In the genomic region with DNA sequence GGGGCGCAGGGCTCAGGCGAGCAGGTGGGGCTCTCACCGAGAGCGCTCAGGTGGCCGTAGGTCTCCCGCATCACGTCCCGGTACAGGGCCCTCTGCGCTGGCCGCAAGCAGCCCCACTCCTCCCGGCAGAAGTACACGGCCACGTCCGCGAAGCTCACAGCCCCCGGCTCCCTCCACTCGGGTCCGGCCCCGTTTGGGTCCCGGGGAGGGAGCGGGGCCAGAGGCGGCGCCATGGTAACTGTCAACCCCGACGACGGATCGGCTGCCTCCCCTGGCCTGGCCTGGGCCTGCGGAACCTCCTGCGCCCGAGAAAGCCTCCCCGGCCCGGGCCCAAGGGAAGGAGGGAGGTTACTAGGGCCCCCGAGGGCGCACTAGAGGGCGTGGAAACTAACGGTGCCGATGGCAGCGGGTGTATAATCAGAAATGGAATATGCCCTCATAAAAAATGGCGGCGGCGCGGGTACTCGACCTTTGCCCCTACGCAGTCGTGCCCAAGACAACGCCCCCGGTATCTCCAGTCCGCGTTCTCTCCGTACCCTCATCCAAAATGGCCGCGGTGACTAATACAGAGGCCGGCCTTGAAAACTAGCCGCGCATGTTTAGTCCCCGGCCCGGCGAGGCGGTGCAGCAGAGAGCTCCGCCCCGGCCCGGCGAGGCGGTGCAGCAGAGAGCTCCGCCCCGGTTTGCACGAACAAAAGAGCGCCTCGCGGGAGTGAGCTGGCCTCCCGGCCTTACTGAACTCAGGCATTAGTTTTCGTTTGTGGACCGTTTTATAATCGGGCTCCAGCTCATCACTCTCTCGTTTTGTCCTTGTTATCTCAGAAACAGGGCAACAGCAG, we compare ENCODE assay signal across 1 cellular context.
TF ChIP-seq lines count a peak whose summit lies in the region.

Gene ZNF764, minus strand, starts transcription at position 425 of the 839 bp plus-strand sequence. Its CDS starts 192 bp downstream, at position 233.

TF ChIP-seq in HepG2, 621 proteins besides CTCF, POLR2A, EP300 and RAD21 (continued from another document and continues in another):
- peak; percentile 94 for TF ChIP-seq ZNF639 (CRISPR knock-in tag; conservative IDR thresholded peaks at IDR 0.05)
- no peak for TF ChIP-seq GPN1 (CRISPR knock-in tag; IDR thresholded peaks at IDR 0.05; ENCODE audit: borderline replicate concordance)
- TF ChIP-seq REPIN1 (CRISPR knock-in tag; IDR thresholded peaks at IDR 0.05; ENCODE audit: borderline replicate concordance, low read depth): 0 out of 2 replicates have a peak, but pooled peaks have one; percentile 33
- peak; percentile 93; the same call in 1 of the 2 replicates for TF ChIP-seq KLF12 (CRISPR knock-in tag; IDR thresholded peaks at IDR 0.05; ENCODE audit: borderline replicate concordance)
- peak; percentile 75 for TF ChIP-seq FOXA3 (CRISPR knock-in tag; IDR thresholded peaks at IDR 0.05)
- TF ChIP-seq, protein P1, sequence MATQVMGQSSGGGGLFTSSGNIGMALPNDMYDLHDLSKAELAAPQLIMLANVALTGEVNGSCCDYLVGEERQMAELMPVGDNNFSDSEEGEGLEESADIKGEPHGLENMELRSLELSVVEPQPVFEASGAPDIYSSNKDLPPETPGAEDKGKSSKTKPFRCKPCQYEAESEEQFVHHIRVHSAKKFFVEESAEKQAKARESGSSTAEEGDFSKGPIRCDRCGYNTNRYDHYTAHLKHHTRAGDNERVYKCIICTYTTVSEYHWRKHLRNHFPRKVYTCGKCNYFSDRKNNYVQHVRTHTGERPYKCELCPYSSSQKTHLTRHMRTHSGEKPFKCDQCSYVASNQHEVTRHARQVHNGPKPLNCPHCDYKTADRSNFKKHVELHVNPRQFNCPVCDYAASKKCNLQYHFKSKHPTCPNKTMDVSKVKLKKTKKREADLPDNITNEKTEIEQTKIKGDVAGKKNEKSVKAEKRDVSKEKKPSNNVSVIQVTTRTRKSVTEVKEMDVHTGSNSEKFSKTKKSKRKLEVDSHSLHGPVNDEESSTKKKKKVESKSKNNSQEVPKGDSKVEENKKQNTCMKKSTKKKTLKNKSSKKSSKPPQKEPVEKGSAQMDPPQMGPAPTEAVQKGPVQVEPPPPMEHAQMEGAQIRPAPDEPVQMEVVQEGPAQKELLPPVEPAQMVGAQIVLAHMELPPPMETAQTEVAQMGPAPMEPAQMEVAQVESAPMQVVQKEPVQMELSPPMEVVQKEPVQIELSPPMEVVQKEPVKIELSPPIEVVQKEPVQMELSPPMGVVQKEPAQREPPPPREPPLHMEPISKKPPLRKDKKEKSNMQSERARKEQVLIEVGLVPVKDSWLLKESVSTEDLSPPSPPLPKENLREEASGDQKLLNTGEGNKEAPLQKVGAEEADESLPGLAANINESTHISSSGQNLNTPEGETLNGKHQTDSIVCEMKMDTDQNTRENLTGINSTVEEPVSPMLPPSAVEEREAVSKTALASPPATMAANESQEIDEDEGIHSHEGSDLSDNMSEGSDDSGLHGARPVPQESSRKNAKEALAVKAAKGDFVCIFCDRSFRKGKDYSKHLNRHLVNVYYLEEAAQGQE (IDR thresholded peaks at IDR 0.05; ENCODE audit: borderline replicate concordance in 1 of 2, low read depth in 1 of 2, low read length in 2 of 2): no peak
- TF ChIP-seq, protein P2, sequence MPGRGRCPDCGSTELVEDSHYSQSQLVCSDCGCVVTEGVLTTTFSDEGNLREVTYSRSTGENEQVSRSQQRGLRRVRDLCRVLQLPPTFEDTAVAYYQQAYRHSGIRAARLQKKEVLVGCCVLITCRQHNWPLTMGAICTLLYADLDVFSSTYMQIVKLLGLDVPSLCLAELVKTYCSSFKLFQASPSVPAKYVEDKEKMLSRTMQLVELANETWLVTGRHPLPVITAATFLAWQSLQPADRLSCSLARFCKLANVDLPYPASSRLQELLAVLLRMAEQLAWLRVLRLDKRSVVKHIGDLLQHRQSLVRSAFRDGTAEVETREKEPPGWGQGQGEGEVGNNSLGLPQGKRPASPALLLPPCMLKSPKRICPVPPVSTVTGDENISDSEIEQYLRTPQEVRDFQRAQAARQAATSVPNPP (CRISPR knock-in tag; IDR thresholded peaks at IDR 0.05): peak; percentile 74; the same call in 1 of the 2 replicates
- TF ChIP-seq MAZ (IDR thresholded peaks at IDR 0.05; ENCODE audit: borderline replicate concordance, low read depth, low read length): 0 out of 2 replicates have a peak, but pooled peaks have one; percentile 36
- TF ChIP-seq MAZ (CRISPR knock-in tag; IDR thresholded peaks at IDR 0.05; ENCODE audit: low read depth): peak; percentile 69
- TF ChIP-seq, protein P3, sequence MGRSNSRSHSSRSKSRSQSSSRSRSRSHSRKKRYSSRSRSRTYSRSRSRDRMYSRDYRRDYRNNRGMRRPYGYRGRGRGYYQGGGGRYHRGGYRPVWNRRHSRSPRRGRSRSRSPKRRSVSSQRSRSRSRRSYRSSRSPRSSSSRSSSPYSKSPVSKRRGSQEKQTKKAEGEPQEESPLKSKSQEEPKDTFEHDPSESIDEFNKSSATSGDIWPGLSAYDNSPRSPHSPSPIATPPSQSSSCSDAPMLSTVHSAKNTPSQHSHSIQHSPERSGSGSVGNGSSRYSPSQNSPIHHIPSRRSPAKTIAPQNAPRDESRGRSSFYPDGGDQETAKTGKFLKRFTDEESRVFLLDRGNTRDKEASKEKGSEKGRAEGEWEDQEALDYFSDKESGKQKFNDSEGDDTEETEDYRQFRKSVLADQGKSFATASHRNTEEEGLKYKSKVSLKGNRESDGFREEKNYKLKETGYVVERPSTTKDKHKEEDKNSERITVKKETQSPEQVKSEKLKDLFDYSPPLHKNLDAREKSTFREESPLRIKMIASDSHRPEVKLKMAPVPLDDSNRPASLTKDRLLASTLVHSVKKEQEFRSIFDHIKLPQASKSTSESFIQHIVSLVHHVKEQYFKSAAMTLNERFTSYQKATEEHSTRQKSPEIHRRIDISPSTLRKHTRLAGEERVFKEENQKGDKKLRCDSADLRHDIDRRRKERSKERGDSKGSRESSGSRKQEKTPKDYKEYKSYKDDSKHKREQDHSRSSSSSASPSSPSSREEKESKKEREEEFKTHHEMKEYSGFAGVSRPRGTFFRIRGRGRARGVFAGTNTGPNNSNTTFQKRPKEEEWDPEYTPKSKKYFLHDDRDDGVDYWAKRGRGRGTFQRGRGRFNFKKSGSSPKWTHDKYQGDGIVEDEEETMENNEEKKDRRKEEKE (IDR thresholded peaks at IDR 0.05): no peak
- TF ChIP-seq ZNF616 (CRISPR knock-in tag; IDR thresholded peaks at IDR 0.05; ENCODE audit: low read depth): peak; percentile 69; the same call in 1 of the 2 replicates
- no peak; the same call in none of the 2 replicates for TF ChIP-seq BCL3 (CRISPR knock-in tag; IDR thresholded peaks at IDR 0.05)
- TF ChIP-seq ZNF33B (CRISPR knock-in tag; IDR thresholded peaks at IDR 0.05): peak; percentile 56
- 0 out of 2 replicates have a peak, but pooled peaks have one; percentile 50 for TF ChIP-seq CC2D1A (CRISPR knock-in tag; IDR thresholded peaks at IDR 0.05)
- 0 out of 2 replicates have a peak, but pooled peaks have one; percentile 38 for TF ChIP-seq ZNF569 (CRISPR knock-in tag; IDR thresholded peaks at IDR 0.05; ENCODE audit: borderline replicate concordance)
- TF ChIP-seq NR2F1 (CRISPR knock-in tag; IDR thresholded peaks at IDR 0.05): peak; percentile 62 to 91
- TF ChIP-seq, protein P4, sequence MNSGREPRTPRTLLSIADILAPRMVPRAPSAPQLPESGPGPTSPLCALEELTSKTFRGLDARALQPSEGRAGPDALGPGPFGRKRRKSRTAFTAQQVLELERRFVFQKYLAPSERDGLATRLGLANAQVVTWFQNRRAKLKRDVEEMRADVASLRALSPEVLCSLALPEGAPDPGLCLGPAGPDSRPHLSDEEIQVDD (CRISPR knock-in tag; IDR thresholded peaks at IDR 0.05; ENCODE audit: borderline replicate concordance): no peak
- no peak for TF ChIP-seq ZNF256 (CRISPR knock-in tag; conservative IDR thresholded peaks at IDR 0.05)
- peak; percentile 80 for TF ChIP-seq HNF4A (CRISPR knock-in tag; IDR thresholded peaks at IDR 0.05)
- TF ChIP-seq ETS1 (CRISPR knock-in tag; IDR thresholded peaks at IDR 0.05): no peak
- TF ChIP-seq ZNF446 (CRISPR knock-in tag; IDR thresholded peaks at IDR 0.05): peak; percentile 94
- no peak for TF ChIP-seq PRPF4 (IDR thresholded peaks at IDR 0.05; ENCODE audit: low read depth, low read length, poor library complexity, severe bottlenecking)
- peak; percentile 44 for TF ChIP-seq AGO1 (IDR thresholded peaks at IDR 0.05; ENCODE audit: low read depth, low read length, poor library complexity, severe bottlenecking)
- peak; percentile 48; the same call in 1 of the 2 replicates for TF ChIP-seq SOX5 (CRISPR knock-in tag; IDR thresholded peaks at IDR 0.05; ENCODE audit: borderline replicate concordance)
- no peak; the same call in 1 of the 2 replicates for TF ChIP-seq TP53 (CRISPR knock-in tag; conservative IDR thresholded peaks at IDR 0.05)
- TF ChIP-seq, protein P5, sequence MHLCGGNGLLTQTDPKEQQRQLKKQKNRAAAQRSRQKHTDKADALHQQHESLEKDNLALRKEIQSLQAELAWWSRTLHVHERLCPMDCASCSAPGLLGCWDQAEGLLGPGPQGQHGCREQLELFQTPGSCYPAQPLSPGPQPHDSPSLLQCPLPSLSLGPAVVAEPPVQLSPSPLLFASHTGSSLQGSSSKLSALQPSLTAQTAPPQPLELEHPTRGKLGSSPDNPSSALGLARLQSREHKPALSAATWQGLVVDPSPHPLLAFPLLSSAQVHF (CRISPR knock-in tag; IDR thresholded peaks at IDR 0.05): peak; percentile 65; the same call in 1 of the 2 replicates
- TF ChIP-seq IRX3 (CRISPR knock-in tag; IDR thresholded peaks at IDR 0.05; ENCODE audit: borderline replicate concordance, low read depth): no peak; the same call in 1 of the 2 replicates
- peak; percentile 82; the same call in 1 of the 2 replicates for TF ChIP-seq MEF2D (CRISPR knock-in tag; IDR thresholded peaks at IDR 0.05)
- no peak for TF ChIP-seq ZSCAN30 (CRISPR knock-in tag; IDR thresholded peaks at IDR 0.05)
- TF ChIP-seq, protein P6, sequence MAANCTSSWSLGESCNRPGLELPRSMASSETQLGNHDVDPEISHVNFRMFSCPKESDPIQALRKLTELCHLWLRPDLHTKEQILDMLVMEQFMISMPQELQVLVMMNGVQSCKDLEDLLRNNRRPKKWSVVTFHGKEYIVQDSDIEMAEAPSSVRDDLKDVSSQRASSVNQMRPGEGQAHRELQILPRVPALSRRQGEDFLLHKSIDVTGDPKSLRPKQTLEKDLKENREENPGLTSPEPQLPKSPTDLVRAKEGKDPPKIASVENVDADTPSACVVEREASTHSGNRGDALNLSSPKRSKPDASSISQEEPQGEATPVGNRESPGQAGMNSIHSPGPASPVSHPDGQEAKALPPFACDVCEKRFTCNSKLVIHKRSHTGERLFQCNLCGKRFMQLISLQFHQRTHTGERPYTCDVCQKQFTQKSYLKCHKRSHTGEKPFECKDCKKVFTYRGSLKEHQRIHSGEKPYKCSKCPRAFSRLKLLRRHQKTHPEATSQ (CRISPR knock-in tag; IDR thresholded peaks at IDR 0.05; ENCODE audit: borderline replicate concordance): no peak
- no peak for TF ChIP-seq NKX3-1 (CRISPR knock-in tag; IDR thresholded peaks at IDR 0.05)
- no peak for TF ChIP-seq ZNF367 (CRISPR knock-in tag; IDR thresholded peaks at IDR 0.05; ENCODE audit: borderline replicate concordance)
- TF ChIP-seq, protein P7, sequence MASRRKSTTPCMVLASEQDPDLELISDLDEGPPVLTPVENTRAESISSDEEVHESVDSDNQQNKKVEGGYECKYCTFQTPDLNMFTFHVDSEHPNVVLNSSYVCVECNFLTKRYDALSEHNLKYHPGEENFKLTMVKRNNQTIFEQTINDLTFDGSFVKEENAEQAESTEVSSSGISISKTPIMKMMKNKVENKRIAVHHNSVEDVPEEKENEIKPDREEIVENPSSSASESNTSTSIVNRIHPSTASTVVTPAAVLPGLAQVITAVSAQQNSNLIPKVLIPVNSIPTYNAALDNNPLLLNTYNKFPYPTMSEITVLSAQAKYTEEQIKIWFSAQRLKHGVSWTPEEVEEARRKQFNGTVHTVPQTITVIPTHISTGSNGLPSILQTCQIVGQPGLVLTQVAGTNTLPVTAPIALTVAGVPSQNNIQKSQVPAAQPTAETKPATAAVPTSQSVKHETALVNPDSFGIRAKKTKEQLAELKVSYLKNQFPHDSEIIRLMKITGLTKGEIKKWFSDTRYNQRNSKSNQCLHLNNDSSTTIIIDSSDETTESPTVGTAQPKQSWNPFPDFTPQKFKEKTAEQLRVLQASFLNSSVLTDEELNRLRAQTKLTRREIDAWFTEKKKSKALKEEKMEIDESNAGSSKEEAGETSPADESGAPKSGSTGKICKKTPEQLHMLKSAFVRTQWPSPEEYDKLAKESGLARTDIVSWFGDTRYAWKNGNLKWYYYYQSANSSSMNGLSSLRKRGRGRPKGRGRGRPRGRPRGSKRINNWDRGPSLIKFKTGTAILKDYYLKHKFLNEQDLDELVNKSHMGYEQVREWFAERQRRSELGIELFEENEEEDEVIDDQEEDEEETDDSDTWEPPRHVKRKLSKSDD (CRISPR knock-in tag; IDR thresholded peaks at IDR 0.05; ENCODE audit: low read depth): peak; percentile 98
- TF ChIP-seq CCDC6 (CRISPR knock-in tag; IDR thresholded peaks at IDR 0.05): peak; percentile 94
- TF ChIP-seq ZBTB8A (CRISPR knock-in tag; IDR thresholded peaks at IDR 0.05; ENCODE audit: borderline replicate concordance, low read depth): 0 out of 2 replicates have a peak, but pooled peaks have one; percentile 69
- TF ChIP-seq KLF15 (CRISPR knock-in tag; IDR thresholded peaks at IDR 0.05; ENCODE audit: borderline replicate concordance): peak; percentile 83
- TF ChIP-seq NFKBIZ (CRISPR knock-in tag; IDR thresholded peaks at IDR 0.05): peak; percentile 23; the same call in 1 of the 2 replicates
- TF ChIP-seq ZNF644 (CRISPR knock-in tag; IDR thresholded peaks at IDR 0.05; ENCODE audit: low read depth): no peak
